Comparison of ENCODE assay signal across 17 cellular contexts in the genomic region with DNA sequence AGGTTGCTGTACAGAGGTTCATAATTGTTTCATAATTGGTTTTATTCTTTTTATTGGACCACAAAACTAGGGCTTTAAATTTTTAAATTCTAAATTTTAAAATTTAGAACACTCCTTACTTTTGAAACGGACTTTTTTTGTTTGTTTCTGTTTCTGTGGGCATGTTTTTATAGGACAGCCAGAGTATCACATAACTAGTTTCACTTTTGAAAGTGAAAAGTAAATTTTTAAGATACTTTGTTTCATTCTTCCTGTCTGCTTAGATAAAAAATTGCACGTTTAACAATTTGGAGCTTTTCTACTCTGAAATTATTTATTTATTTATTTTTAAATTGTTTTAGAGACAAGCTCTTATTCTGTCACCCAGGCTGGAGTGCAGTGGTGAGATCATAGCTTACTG. TPM values are rescaled to one million over a fixed set of nuclear protein-coding genes. Genes with fewer than 3 reads are reported as not detected.
DNase-seq lines count a peak whose midpoint lies in the region; ATAC-seq and TF ChIP-seq lines count a peak whose summit lies in the region.
"Had no signal": no experiment of that assay in that cellular context is flagged by ENCODE, and none has a peak within 500 bp of the region (broad histone marks: within the 10 kb centered on the region; RNA-seq: fewer than 3 reads in every experiment).

No MANE protein-coding gene starts in this region.

- peaks cover 59% of the 10 kb centered on the region for H3K4me1 Mint-ChIP-seq in activated naive CD4-positive, alpha-beta T cell treated with anti-CD3 and anti-CD28 coated beads, Interleukin-2, amount 10 ng/mL, durations not matched to agents 7 days and 5 days
- peaks cover 43% of the 10 kb centered on the region for H3K4me1 Mint-ChIP-seq in activated CD4-positive, alpha-beta memory T cell treated with anti-CD3 and anti-CD28 coated beads for 36 hours (ENCODE audit: low read depth)
- no peaks in the 10 kb centered on the region for H3K4me1 Mint-ChIP-seq in mesothelial cell of epicardium
- H3K4me1 Mint-ChIP-seq: brain, WTC11 had no signal

- intact Hi-C loops in activated CD4-positive, alpha-beta memory T cell treated with anti-CD3 and anti-CD28 coated beads for 36 hours (cut with micrococcal nuclease) = loop anchor here (2.0 kb wide), 1 partner anchor 19 kb away; no protein-coding TSS in a partner anchor

- no peak for DNase-seq in activated naive CD4-positive, alpha-beta T cell treated with anti-CD3 and anti-CD28 coated beads, Interleukin-2, amount 10 ng/mL, durations not matched to agents 7 days and 5 days
- DNase-seq in activated naive CD4-positive, alpha-beta T cell treated with Interleukin-2 at 50 U/mL for 16 hours = no peak
- DNase-seq in activated CD4-positive, alpha-beta memory T cell treated with anti-CD3 and anti-CD28 coated beads for 36 hours = no peak
- peak; percentile 6 for DNase-seq in fibroblast of gingiva (ENCODE audit: low read depth)
- DNase-seq in HEK293T (ENCODE audit: extremely low spot score) = no peak
- DNase-seq in mesothelial cell of epicardium (ENCODE audit: low spot score in 2 of 2, unreplicated experiment in 2 of 2) = no peak
- no peak for DNase-seq in NCI-H526 (lab: John Stamatoyannopoulos, UW)
- DNase-seq: GF-D8; hypothalamus; NCI-H1048; NCI-H2107; NCI-H774; stimulated activated naive B cell treated with anti-CD40 and anti-IgM and Interleukin-4, amounts not matched to agents 10 μg/mL and 1 μg/mL and 100 μg/mL, for 72 hours; SW 1271 had no signal

- CTCF ChIA-PET in activated naive CD4-positive, alpha-beta T cell treated with anti-CD3 and anti-CD28 coated beads, Interleukin-2, amount 10 ng/mL, durations not matched to agents 7 days and 5 days (lab: Charles Lee) = interaction anchor here (0.7 to 2.4 kb wide), 7 partner anchors 19 to 261 kb away, joined by 3 to 14 read pairs (median 6); partner anchors contain the start of gene MDM4
- CTCF ChIA-PET in activated CD4-positive, alpha-beta memory T cell treated with anti-CD3 and anti-CD28 coated beads for 36 hours (lab: Charles Lee) = interaction anchor here (0.7 to 2.9 kb wide), 3 partner anchors 20 to 262 kb away, joined by 3 to 10 read pairs (median 9); no protein-coding TSS in a partner anchor
- CTCF ChIA-PET in HEK293T (lab: Yijun Ruan, JAX) = interaction anchor here (0.9 kb wide), 1 partner anchor 246 kb away, joined by 3 read pairs; no protein-coding TSS in a partner anchor

- TF ChIP-seq CTCF in mesothelial cell of epicardium (IDR thresholded peaks at IDR 0.05; ENCODE audit: unreplicated experiment) = no peak

- peak overlapping the region; percentile 44 for H3K4me3 Mint-ChIP-seq in activated naive CD4-positive, alpha-beta T cell treated with anti-CD3 and anti-CD28 coated beads, Interleukin-2, amount 10 ng/mL, durations not matched to agents 7 days and 5 days
- no peak overlapping the region for H3K4me3 Mint-ChIP-seq in activated CD4-positive, alpha-beta memory T cell treated with anti-CD3 and anti-CD28 coated beads for 36 hours
- H3K4me3 Mint-ChIP-seq in mesothelial cell of epicardium = no peak overlapping the region
- H3K4me3 Mint-ChIP-seq: brain; stimulated activated naive B cell treated with anti-CD40 and anti-IgM and Interleukin-4, amounts not matched to agents 10 μg/mL and 1 μg/mL and 100 μg/mL, for 72 hours; WTC11 had no signal

- POLR2A ChIA-PET in activated CD4-positive, alpha-beta memory T cell treated with anti-CD3 and anti-CD28 coated beads for 36 hours (lab: Charles Lee) = interaction anchor here (2.1 kb wide), 1 partner anchor 30 kb away, joined by 9 read pairs; the partner anchor contains the start of gene MDM4
- POLR2A ChIA-PET in HEK293T (lab: Yijun Ruan, JAX) = no interaction called here

- no peak for ATAC-seq in GM19455 (IDR thresholded peaks at IDR 0.05; ENCODE audit: unreplicated experiment)
- ATAC-seq: stimulated activated naive B cell treated with anti-CD40 and anti-IgM and Interleukin-4, amounts not matched to agents 10 μg/mL and 1 μg/mL and 100 μg/mL, for 72 hours; WTC11 had no signal

- no peaks in the 10 kb centered on the region for H3K27me3 Mint-ChIP-seq in activated naive CD4-positive, alpha-beta T cell treated with anti-CD3 and anti-CD28 coated beads, Interleukin-2, amount 10 ng/mL, durations not matched to agents 7 days and 5 days
- H3K27me3 Mint-ChIP-seq in activated CD4-positive, alpha-beta memory T cell treated with anti-CD3 and anti-CD28 coated beads for 36 hours = no peaks in the 10 kb centered on the region
- H3K27me3 Mint-ChIP-seq in mesothelial cell of epicardium (ENCODE audit: low read depth) = no peaks in the 10 kb centered on the region
- H3K27me3 Mint-ChIP-seq: brain; stimulated activated naive B cell treated with anti-CD40 and anti-IgM and Interleukin-4, amounts not matched to agents 10 μg/mL and 1 μg/mL and 100 μg/mL, for 72 hours had no signal

- H3K27ac Mint-ChIP-seq in activated naive CD4-positive, alpha-beta T cell treated with anti-CD3 and anti-CD28 coated beads, Interleukin-2, amount 10 ng/mL, durations not matched to agents 7 days and 5 days = peak overlapping the region; percentile 92
- peak overlapping the region; percentile 67 for H3K27ac Mint-ChIP-seq in activated CD4-positive, alpha-beta memory T cell treated with anti-CD3 and anti-CD28 coated beads for 36 hours
- H3K27ac Mint-ChIP-seq in mesothelial cell of epicardium = no peak overlapping the region
- H3K27ac Mint-ChIP-seq: brain, WTC11 had no signal

- peaks cover 91% of the 10 kb centered on the region for H3K36me3 Mint-ChIP-seq in activated naive CD4-positive, alpha-beta T cell treated with anti-CD3 and anti-CD28 coated beads, Interleukin-2, amount 10 ng/mL, durations not matched to agents 7 days and 5 days
- peaks cover 78% of the 10 kb centered on the region for H3K36me3 Mint-ChIP-seq in activated CD4-positive, alpha-beta memory T cell treated with anti-CD3 and anti-CD28 coated beads for 36 hours
- peaks cover 70% of the 10 kb centered on the region for H3K36me3 Mint-ChIP-seq in mesothelial cell of epicardium

- H3K9me3 Mint-ChIP-seq in activated naive CD4-positive, alpha-beta T cell treated with anti-CD3 and anti-CD28 coated beads, Interleukin-2, amount 10 ng/mL, durations not matched to agents 7 days and 5 days = peaks cover 1% of the 10 kb centered on the region
- no peaks in the 10 kb centered on the region for H3K9me3 Mint-ChIP-seq in activated CD4-positive, alpha-beta memory T cell treated with anti-CD3 and anti-CD28 coated beads for 36 hours
- H3K9me3 Mint-ChIP-seq in mesothelial cell of epicardium = no peaks in the 10 kb centered on the region
- H3K9me3 Mint-ChIP-seq: brain; stimulated activated naive B cell treated with anti-CD40 and anti-IgM and Interleukin-4, amounts not matched to agents 10 μg/mL and 1 μg/mL and 100 μg/mL, for 72 hours; WTC11 had no signal

TF ChIP-seq in HEK293T, 16 proteins besides CTCF, POLR2A, EP300 and RAD21:
- no peak for TF ChIP-seq ELF4 (IDR thresholded peaks at IDR 0.05)
- TF ChIP-seq FOXM1 (IDR thresholded peaks at IDR 0.05; ENCODE audit: borderline replicate concordance) = no peak
- TF ChIP-seq CTBP1 (IDR thresholded peaks at IDR 0.05; ENCODE audit: borderline replicate concordance) = no peak
- TF ChIP-seq SP1 (IDR thresholded peaks at IDR 0.05) = no peak
- TF ChIP-seq FOXA1 (IDR thresholded peaks at IDR 0.05) = no peak
- TF ChIP-seq SUZ12 (IDR thresholded peaks at IDR 0.05) = no peak
- TF ChIP-seq ZNF384 (IDR thresholded peaks at IDR 0.05) = no peak
- TF ChIP-seq NFRKB (IDR thresholded peaks at IDR 0.05) = no peak
- no peak for TF ChIP-seq ARNT (IDR thresholded peaks at IDR 0.05)
- TF ChIP-seq FOXK2 (IDR thresholded peaks at IDR 0.05) = no peak
- no peak for TF ChIP-seq HDGF (IDR thresholded peaks at IDR 0.05; ENCODE audit: borderline replicate concordance)
- no peak for TF ChIP-seq LEF1 (IDR thresholded peaks at IDR 0.05; ENCODE audit: borderline replicate concordance)
- TF ChIP-seq TARDBP (IDR thresholded peaks at IDR 0.05) = no peak
- TF ChIP-seq, protein P1, sequence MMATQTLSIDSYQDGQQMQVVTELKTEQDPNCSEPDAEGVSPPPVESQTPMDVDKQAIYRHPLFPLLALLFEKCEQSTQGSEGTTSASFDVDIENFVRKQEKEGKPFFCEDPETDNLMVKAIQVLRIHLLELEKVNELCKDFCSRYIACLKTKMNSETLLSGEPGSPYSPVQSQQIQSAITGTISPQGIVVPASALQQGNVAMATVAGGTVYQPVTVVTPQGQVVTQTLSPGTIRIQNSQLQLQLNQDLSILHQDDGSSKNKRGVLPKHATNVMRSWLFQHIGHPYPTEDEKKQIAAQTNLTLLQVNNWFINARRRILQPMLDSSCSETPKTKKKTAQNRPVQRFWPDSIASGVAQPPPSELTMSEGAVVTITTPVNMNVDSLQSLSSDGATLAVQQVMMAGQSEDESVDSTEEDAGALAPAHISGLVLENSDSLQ (IDR thresholded peaks at IDR 0.05) = no peak
- no peak for TF ChIP-seq L3MBTL2 (conservative IDR thresholded peaks at IDR 0.05)
- TF ChIP-seq BHLHE40 (IDR thresholded peaks at IDR 0.05; ENCODE audit: borderline replicate concordance) = no peak

RNA-seq across cellular contexts. Expression of gene MDM4, which starts 29.7 kb away (rescaled TPM):
- total RNA-seq in activated CD4-positive, alpha-beta memory T cell treated with anti-CD3 and anti-CD28 coated beads for 36 hours = 10 to 100 TPM; 88.0 to 90.8 TPM
- 132 to 154 TPM (median 136 TPM) in 3 replicates for total RNA-seq in mesothelial cell of epicardium

RNA-seq across cellular contexts. Expression of gene PIK3C2B, which starts 51.3 kb away (rescaled TPM):
- total RNA-seq in activated CD4-positive, alpha-beta memory T cell treated with anti-CD3 and anti-CD28 coated beads for 36 hours = 10 to 100 TPM; 43.4 to 46.4 TPM
- total RNA-seq in mesothelial cell of epicardium = 36.3 to 39.6 TPM (median 39.5 TPM) in 3 replicates
